In the genomic region with DNA sequence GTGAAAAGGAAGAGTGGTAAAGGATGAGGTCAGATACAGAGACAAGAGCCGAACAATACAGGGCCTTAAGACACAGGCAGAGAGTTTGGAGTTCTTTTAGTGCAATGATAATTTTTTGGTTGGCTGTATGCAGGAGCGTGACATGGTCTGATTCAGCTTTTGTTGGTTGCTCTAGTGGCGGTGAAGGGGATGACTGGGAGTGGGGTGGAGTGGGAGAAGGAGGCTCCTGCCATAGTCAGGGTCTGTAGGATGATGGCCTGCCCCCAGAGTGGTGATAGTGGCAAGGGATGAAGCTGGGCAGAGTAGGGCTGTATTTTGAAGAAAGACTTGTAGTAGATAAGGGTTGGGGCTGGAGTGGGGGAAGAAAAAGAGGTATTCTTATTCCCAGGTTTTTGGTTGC, we compare ENCODE assay signal across 25 cellular contexts.
DNase-seq lines count a peak whose midpoint lies in the region; ATAC-seq and TF ChIP-seq lines count a peak whose summit lies in the region.
"Had no signal": no experiment of that assay in that cellular context is flagged by ENCODE, and none has a peak within 500 bp of the region (broad histone marks: within the 10 kb centered on the region; RNA-seq: fewer than 3 reads in every experiment).

No MANE protein-coding gene starts in this region.

- H4K20me1 ChIP-seq in GM23338 (replicated peaks; ENCODE audit: insufficient read depth), result no peaks in the 10 kb centered on the region

- H3K4me3 Mint-ChIP-seq in GM23338, result no peak overlapping the region
- H3K4me3 Mint-ChIP-seq in CD8-positive, alpha-beta memory T cell, result no peak overlapping the region
- H3K4me3 Mint-ChIP-seq: activated CD8-positive, alpha-beta T cell treated with anti-CD3 and anti-CD28 coated beads, Interleukin-2, amount 10 ng/mL, durations not matched to agents 7 days and 5 days; dendritic cell treated with granulocyte-macrophage colony-stimulating factor and Interleukin-4, amounts not matched to agents 40 ng/mL and 50 ng/mL, for 4 days; immature natural killer cell; nephron progenitor cell; T-helper 2 cell treated with Interferon-gamma antibody and Interleukin-4, amounts not matched to agents 5 μg/mL and 100 μg/mL, for 36 hours had no signal

- peaks cover 20% of the 10 kb centered on the region for H3K4me1 Mint-ChIP-seq in GM23338
- no peaks in the 10 kb centered on the region for H3K4me1 Mint-ChIP-seq in CD8-positive, alpha-beta memory T cell
- H3K4me1 Mint-ChIP-seq: immature natural killer cell had no signal

- intact Hi-C loops in colonic mucosa (cut with DNase I), result no loop called here

- no peak overlapping the region for H2AFZ ChIP-seq in GM23338
- H2AFZ ChIP-seq: GM23248 had no signal

- no peaks in the 10 kb centered on the region for H3K27me3 Mint-ChIP-seq in GM23338 (ENCODE audit: insufficient read depth, low read depth, poor library complexity)
- no peaks in the 10 kb centered on the region for H3K27me3 Mint-ChIP-seq in CD8-positive, alpha-beta memory T cell
- H3K27me3 Mint-ChIP-seq: dendritic cell treated with granulocyte-macrophage colony-stimulating factor and Interleukin-4, amounts not matched to agents 40 ng/mL and 50 ng/mL, for 4 days had no signal

- CTCF ChIA-PET in CD8-positive, alpha-beta memory T cell (lab: Charles Lee), result no interaction called here

- H3K4me1 ChIP-seq in GM23338 (ENCODE audit: insufficient read depth), result peaks cover 9% of the 10 kb centered on the region; the same call in 1 of the 2 replicates
- H3K4me1 ChIP-seq in colonic mucosa, result no peaks in the 10 kb centered on the region
- no peaks in the 10 kb centered on the region for H3K4me1 ChIP-seq in CD8-positive, alpha-beta memory T cell (ENCODE audit: insufficient read depth, low read length)
- H3K4me1 ChIP-seq: Caco-2, heart right ventricle, tibial artery had no signal

- no peaks in the 10 kb centered on the region for H3K9me2 ChIP-seq in GM23338 (ENCODE audit: insufficient read depth)
- H3K9me2 ChIP-seq: SK-N-SH had no signal

- TF ChIP-seq CTCF in GM23338 (conservative IDR thresholded peaks at IDR 0.05; ENCODE audit: low read depth in 2 of 2) (no peak), colonic mucosa (IDR thresholded peaks at IDR 0.05) (no peak)

- H3K36me3 Mint-ChIP-seq in GM23338 (ENCODE audit: low read depth), result no peaks in the 10 kb centered on the region
- no peaks in the 10 kb centered on the region for H3K36me3 Mint-ChIP-seq in CD8-positive, alpha-beta memory T cell
- H3K36me3 Mint-ChIP-seq: immature natural killer cell had no signal

- POLR2A ChIA-PET in CD8-positive, alpha-beta memory T cell (lab: Charles Lee), result no interaction called here

- no peaks in the 10 kb centered on the region for H3K27me3 ChIP-seq in GM23338 (ENCODE audit: insufficient read depth)
- H3K27me3 ChIP-seq in colonic mucosa, result no peaks in the 10 kb centered on the region
- H3K27me3 ChIP-seq in CD8-positive, alpha-beta memory T cell (ENCODE audit: insufficient read depth, low read length, poor library complexity, severe bottlenecking), result no peaks in the 10 kb centered on the region
- H3K27me3 ChIP-seq: heart right ventricle, tibial artery had no signal

- H3K4me3 ChIP-seq in GM23338 (no peak overlapping the region), colonic mucosa (no peak overlapping the region)
- no peak overlapping the region for H3K4me3 ChIP-seq in CD8-positive, alpha-beta memory T cell (ENCODE audit: low read length)
- H3K4me3 ChIP-seq: GM23248, heart right ventricle, tibial artery had no signal

- H3K27ac Mint-ChIP-seq in GM23338, result no peak overlapping the region
- peak overlapping the region in 1 of 8 donors; percentile 66 for H3K27ac Mint-ChIP-seq in CD8-positive, alpha-beta memory T cell
- H3K27ac Mint-ChIP-seq: activated CD8-positive, alpha-beta T cell treated with anti-CD3 and anti-CD28 coated beads, Interleukin-2, amount 10 ng/mL, durations not matched to agents 7 days and 5 days; dendritic cell treated with granulocyte-macrophage colony-stimulating factor and Interleukin-4, amounts not matched to agents 40 ng/mL and 50 ng/mL, for 4 days; immature natural killer cell; nephron progenitor cell; T-helper 2 cell treated with Interferon-gamma antibody and Interleukin-4, amounts not matched to agents 5 μg/mL and 100 μg/mL, for 36 hours had no signal

- H3K36me3 ChIP-seq in GM23338 (ENCODE audit: insufficient read depth) (no peaks in the 10 kb centered on the region), colonic mucosa (no peaks in the 10 kb centered on the region)
- no peaks in the 10 kb centered on the region for H3K36me3 ChIP-seq in CD8-positive, alpha-beta memory T cell (ENCODE audit: insufficient read depth, low read length)
- H3K36me3 ChIP-seq: heart right ventricle, tibial artery had no signal

- no peaks in the 10 kb centered on the region for H3K9me3 ChIP-seq in colonic mucosa
- H3K9me3 ChIP-seq in CD8-positive, alpha-beta memory T cell (ENCODE audit: low read length), result no peaks in the 10 kb centered on the region
- H3K9me3 ChIP-seq: Caco-2, SK-N-SH, tibial artery had no signal

- no peak overlapping the region; the same call in 1 of the 2 replicates for H3K4me2 ChIP-seq in GM23338
- H3K4me2 ChIP-seq: SK-N-SH had no signal

- DNase-seq in COLO668 (lab: John Stamatoyannopoulos, UW; ENCODE audit: unreplicated experiment) (peak; percentile 16), GM23338 (ENCODE audit: low spot score) (no peak), NCI-H748 (lab: John Stamatoyannopoulos, UW; ENCODE audit: unreplicated experiment) (peak; percentile 72), hepatic stellate cell (ENCODE audit: low spot score) (peak; percentile 1), colonic mucosa (no peak), left lobe of liver (ENCODE audit: low spot score) (no peak)
- DNase-seq in CD8-positive, alpha-beta memory T cell, result no peak
- DNase-seq: activated CD4-positive, CD25-positive, alpha-beta regulatory T cell; activated CD8-positive, alpha-beta T cell treated with anti-CD3 and anti-CD28 coated beads, Interleukin-2, amount 10 ng/mL, durations not matched to agents 7 days and 5 days; activated naive CD4-positive, alpha-beta T cell; activated T-cell treated with anti-CD3 and anti-CD28 coated beads, Interleukin-2, amount 50 U/mL, for 1 hour; Caco-2; GM23248; heart right ventricle; immature natural killer cell; left ventricle myocardium superior; NCI-H1048; nephron progenitor cell; RPMI8226; SK-N-SH; stimulated activated CD4-positive, alpha-beta T cell treated with anti-CD3 and anti-CD28 coated beads, Interleukin-1b, Interleukin-23, amount 100 ng/mL, for 48 hours; stimulated activated naive CD4-positive, alpha-beta T cell; tibial artery had no signal

- H3K9ac ChIP-seq in colonic mucosa (ENCODE audit: low read depth in 2 of 2, low read length in 2 of 2), result no peak overlapping the region
- H3K9ac ChIP-seq: GM23248, SK-N-SH had no signal

- peak; percentile 82 for ATAC-seq in GM23338
- no peak for ATAC-seq in left lobe of liver
- ATAC-seq: activated CD8-positive, alpha-beta T cell treated with anti-CD3 and anti-CD28 coated beads, Interleukin-2, amount 10 ng/mL, durations not matched to agents 7 days and 5 days; heart right ventricle; left ventricle myocardium superior had no signal

- no peaks in the 10 kb centered on the region; the same call in 2 of the 3 replicates for H3K9me3 Mint-ChIP-seq in GM23338
- H3K9me3 Mint-ChIP-seq in CD8-positive, alpha-beta memory T cell, result peaks cover 0 to 11% (median 2%) of the 10 kb centered on the region in 5 donors
- H3K9me3 Mint-ChIP-seq: nephron progenitor cell; T-helper 2 cell treated with Interferon-gamma antibody and Interleukin-4, amounts not matched to agents 5 μg/mL and 100 μg/mL, for 36 hours had no signal

- H3K79me2 ChIP-seq in GM23338 (replicated peaks; ENCODE audit: insufficient read depth), result no peaks in the 10 kb centered on the region

- H3K27ac ChIP-seq in GM23338 (ENCODE audit: low read depth) (no peak overlapping the region), colonic mucosa (no peak overlapping the region)
- H3K27ac ChIP-seq in CD8-positive, alpha-beta memory T cell (ENCODE audit: low read depth, low read length), result no peak overlapping the region
- H3K27ac ChIP-seq: GM23248, heart right ventricle, tibial artery had no signal

- H3F3A ChIP-seq in GM23338 (replicated peaks; ENCODE audit: low read depth), result no peaks in the 10 kb centered on the region

TF ChIP-seq in GM23338, 12 proteins besides CTCF, POLR2A, EP300 and RAD21 (continues in another document):
- TF ChIP-seq ZNF331 (CRISPR knock-in tag; IDR thresholded peaks at IDR 0.05; ENCODE audit: low read depth) (no peak), CREB1 (CRISPR knock-in tag; IDR thresholded peaks at IDR 0.05; ENCODE audit: low read depth) (no peak), NANOG (IDR thresholded peaks at IDR 0.05; ENCODE audit: borderline replicate concordance) (no peak), JUNB (IDR thresholded peaks at IDR 0.05; ENCODE audit: unreplicated experiment) (no peak), STAT1 (IDR thresholded peaks at IDR 0.05; ENCODE audit: unreplicated experiment) (no peak), POLR2AphosphoS5 (IDR thresholded peaks at IDR 0.05; ENCODE audit: low read depth) (no peak), ZNF114 (CRISPR knock-in tag; IDR thresholded peaks at IDR 0.05) (no peak)

Comparison
In these comparisons a context has a peak if more than half of its experiments do, and no peak if none do; other contexts are left out.
1. DNase-seq: peak in COLO668 (single experiment), NCI-H748 (single experiment) and hepatic stellate cell (single experiment); none in GM23338 (single experiment), colonic mucosa (single experiment), left lobe of liver (single experiment) and CD8-positive, alpha-beta memory T cell (0 of 5).